ENCODE assay signal across 8 cellular contexts in genomic region chr12:132937476-132937875, GRCh38.
"Had no signal": no experiment of that assay in that cellular context is flagged by ENCODE, and none has a peak within 500 bp of the region (broad histone marks: within the 10 kb centered on the region; RNA-seq: fewer than 3 reads in every experiment).

No MANE protein-coding gene starts in this region.

- H3K4me1 Mint-ChIP-seq: GM23338, IgD-negative memory B cell had no signal

- ATAC-seq: GM23338, HCT116, HepG2 had no signal

- H3K27ac Mint-ChIP-seq: GM23338, IgD-negative memory B cell had no signal

- H3K4me3 Mint-ChIP-seq: GM23338 had no signal

- H3K4me3 ChIP-seq: GM23338, HAP-1 had no signal

- H3K27me3 Mint-ChIP-seq: IgD-negative memory B cell had no signal

- DNase-seq: H7, KBM-7 had no signal

- H3K27ac ChIP-seq: HL-60 had no signal

- H3K4me1 ChIP-seq: HAP-1 had no signal
